8 cellular contexts compared by ENCODE assay signal in the genomic region with DNA sequence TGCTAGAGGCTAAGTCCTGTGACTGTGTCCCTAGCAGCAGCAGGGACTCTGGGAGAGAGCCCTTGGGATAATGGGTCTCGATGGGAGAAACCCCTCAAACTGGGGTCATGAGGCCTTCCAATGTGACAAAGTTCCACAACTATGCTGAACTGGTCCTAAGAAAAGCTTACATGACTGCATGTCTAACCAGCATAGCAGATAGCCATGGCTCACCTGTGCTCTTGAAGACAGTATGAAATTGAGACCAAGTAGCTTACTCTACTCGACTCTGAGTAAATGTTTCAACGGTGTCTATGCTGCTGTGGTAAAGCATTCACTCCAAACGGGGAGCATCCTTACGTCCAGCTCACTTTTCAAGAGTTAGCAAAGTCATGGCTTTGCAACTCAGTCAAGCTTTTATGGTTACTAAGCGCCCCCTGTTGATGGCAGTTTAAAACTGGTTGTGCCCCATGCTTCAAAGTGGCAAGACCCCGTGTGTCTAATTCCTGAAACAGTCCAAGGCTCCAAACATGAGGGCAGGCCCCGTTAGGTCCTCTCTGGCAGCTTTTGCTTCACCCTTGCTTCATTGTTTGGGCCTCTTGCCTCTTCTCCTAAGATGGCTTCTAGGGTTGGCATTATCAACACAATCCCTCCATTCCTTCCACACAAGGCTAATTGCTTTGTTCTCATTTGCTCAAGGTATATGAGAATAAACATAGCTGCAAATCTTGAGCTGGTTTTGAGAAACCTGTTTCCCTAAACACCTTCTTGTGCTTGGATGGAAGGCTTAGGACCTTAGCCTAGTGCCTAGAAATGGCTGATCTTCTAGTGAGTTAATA. TPM values are rescaled to one million over a fixed set of nuclear protein-coding genes. Genes with fewer than 3 reads are reported as not detected.
A peak's percentile ranks its signal among the peaks of the same experiment; 100 is the strongest.
DNase-seq lines count a peak whose midpoint lies in the region; ATAC-seq, FAIRE-seq and TF ChIP-seq lines count a peak whose summit lies in the region.

No MANE protein-coding gene starts in this region.

- H3K27ac ChIP-seq in 22Rv1: no peak overlapping the region

- no peaks in the 10 kb centered on the region for H3K9me3 Mint-ChIP-seq in naive B cell
- H3K9me3 Mint-ChIP-seq in stimulated activated memory B cell treated with anti-CD40 and anti-IgM and Interleukin-4, amounts not matched to agents 10 μg/mL and 1 μg/mL and 100 μg/mL, for 72 hours: no peaks in the 10 kb centered on the region

- no peak overlapping the region for H3K27ac Mint-ChIP-seq in naive B cell
- H3K27ac Mint-ChIP-seq in stimulated activated memory B cell treated with anti-CD40 and anti-IgM and Interleukin-4, amounts not matched to agents 10 μg/mL and 1 μg/mL and 100 μg/mL, for 72 hours: peak overlapping the region; percentile 3

- peaks cover 0 to 4% (median 4%) of the 10 kb centered on the region in 3 donors for H3K4me1 Mint-ChIP-seq in naive B cell
- peaks cover 10% of the 10 kb centered on the region for H3K4me1 Mint-ChIP-seq in stimulated activated memory B cell treated with anti-CD40 and anti-IgM and Interleukin-4, amounts not matched to agents 10 μg/mL and 1 μg/mL and 100 μg/mL, for 72 hours

- TF ChIP-seq CTCF in 22Rv1 (IDR thresholded peaks at IDR 0.05): peak; percentile 78
- TF ChIP-seq CTCF in epithelial cell of proximal tubule (conservative IDR thresholded peaks at IDR 0.05; ENCODE audit: low read depth, low read length): peak; percentile 89

- no peaks in the 10 kb centered on the region for H3K36me3 Mint-ChIP-seq in naive B cell
- no peaks in the 10 kb centered on the region for H3K36me3 Mint-ChIP-seq in stimulated activated memory B cell treated with anti-CD40 and anti-IgM and Interleukin-4, amounts not matched to agents 10 μg/mL and 1 μg/mL and 100 μg/mL, for 72 hours

- no peak for TF ChIP-seq POLR2A in GM12891 (IDR thresholded peaks at IDR 0.05; ENCODE audit: low read depth, low read length)

- FAIRE-seq in GM12891 (lab: Jason Lieb, UNC): peak; percentile 97

- DNase-seq in GM12891 (ENCODE audit: insufficient read length, low spot score) (peak; percentile 30), NCI-H82 treated with DMSO at 0.1 percent for 48 hours (lab: John Stamatoyannopoulos, UW; ENCODE audit: unreplicated experiment) (peak; percentile 55), epithelial cell of proximal tubule (ENCODE audit: low read depth) (peak; percentile 25), naive B cell (peak; percentile 70)
- peak; percentile 65 for DNase-seq in activated CD8-positive, alpha-beta memory T cell treated with anti-CD3 and anti-CD28 coated beads, Interleukin-2, amount 50 U/mL, for 4 hours

- peak; percentile 59 for ATAC-seq in HG03103 (IDR thresholded peaks at IDR 0.05; ENCODE audit: low read depth, unreplicated experiment)
- peak; percentile 71 to 94 for ATAC-seq in naive B cell (ENCODE audit: low read depth in 2 of 2)
- peak; percentile 88 for ATAC-seq in stimulated activated memory B cell treated with anti-CD40 and anti-IgM and Interleukin-4, amounts not matched to agents 10 μg/mL and 1 μg/mL and 100 μg/mL, for 72 hours

- H3K4me3 ChIP-seq in epithelial cell of proximal tubule (ENCODE audit: low read depth, low read length): no peak overlapping the region

- no peak overlapping the region for H3K4me3 Mint-ChIP-seq in naive B cell
- no peak overlapping the region for H3K4me3 Mint-ChIP-seq in stimulated activated memory B cell treated with anti-CD40 and anti-IgM and Interleukin-4, amounts not matched to agents 10 μg/mL and 1 μg/mL and 100 μg/mL, for 72 hours

- H3K27me3 Mint-ChIP-seq in naive B cell: no peaks in the 10 kb centered on the region
- H3K27me3 Mint-ChIP-seq in stimulated activated memory B cell treated with anti-CD40 and anti-IgM and Interleukin-4, amounts not matched to agents 10 μg/mL and 1 μg/mL and 100 μg/mL, for 72 hours: no peaks in the 10 kb centered on the region

TF ChIP-seq in GM12891, 5 proteins besides CTCF, POLR2A, EP300 and RAD21:
- TF ChIP-seq POU2F2 (IDR thresholded peaks at IDR 0.05; ENCODE audit: low read depth, low read length) (no peak), TAF1 (IDR thresholded peaks at IDR 0.05; ENCODE audit: low read depth, low read length) (no peak), PAX5 (IDR thresholded peaks at IDR 0.05; ENCODE audit: insufficient read depth, low read length, severe bottlenecking) (no peak), POLR2AphosphoS5 (IDR thresholded peaks at IDR 0.05; ENCODE audit: low read depth, low read length) (no peak), SPI1 (IDR thresholded peaks at IDR 0.05; ENCODE audit: low read depth, low read length) (no peak)

RNA-seq across cellular contexts. Expression of a gene that starts 46.6 kb away (rescaled TPM):
- 11.8 TPM for polyA plus RNA-seq in GM12891 (2012; ENCODE audit: low read depth, missing spikeins)
- 17.7 and 22.1 TPM in 2 replicates for total RNA-seq in epithelial cell of proximal tubule
- polyA plus RNA-seq in naive B cell (ENCODE audit: low read depth in 6 of 6): 100 to 1,000 TPM in 1 of 6 donors, 10 to 100 TPM in 5; 74.5 to 104 (median 88.2) TPM
